ENCODE assay signal across 16 cellular contexts in genomic region chr1:16133007-16133961, GRCh38. TPM values are rescaled to one million over a fixed set of nuclear protein-coding genes. Genes with fewer than 3 reads are reported as not detected.
"Had no signal": no experiment of that assay in that cellular context is flagged by ENCODE, and none has a peak within 500 bp of the region (broad histone marks: within the 10 kb centered on the region; RNA-seq: fewer than 3 reads in every experiment).

No MANE protein-coding gene starts in this region.

- H3K27ac ChIP-seq: cardiac muscle cell, suprapubic skin, upper lobe of left lung had no signal

- H3K9me3 Mint-ChIP-seq: activated naive CD8-positive, alpha-beta T cell treated with anti-CD3 and anti-CD28 coated beads for 36 hours; dendritic cell treated with granulocyte-macrophage colony-stimulating factor and Interleukin-4, amounts not matched to agents 40 ng/mL and 50 ng/mL, for 4 days; natural killer cell treated with Interleukin-12 subunit alpha and Interleukin-12 subunit beta and Interleukin-15 and Interleukin-18, amount 100 ng/mL, for 72 hours had no signal

- H3K4me3 ChIP-seq: cardiac muscle cell, suprapubic skin, upper lobe of left lung had no signal

- H3K4me3 Mint-ChIP-seq: activated CD4-positive, alpha-beta T cell treated with anti-CD3 and anti-CD28 coated beads for 36 hours; activated naive CD8-positive, alpha-beta T cell treated with anti-CD3 and anti-CD28 coated beads for 36 hours; dendritic cell treated with granulocyte-macrophage colony-stimulating factor and Interleukin-4, amounts not matched to agents 40 ng/mL and 50 ng/mL, for 4 days; natural killer cell treated with Interleukin-12 subunit alpha and Interleukin-12 subunit beta and Interleukin-15 and Interleukin-18, amount 100 ng/mL, for 72 hours had no signal

- H3K36me3 Mint-ChIP-seq: activated naive CD8-positive, alpha-beta T cell treated with anti-CD3 and anti-CD28 coated beads for 36 hours; natural killer cell treated with Interleukin-12 subunit alpha and Interleukin-12 subunit beta and Interleukin-15 and Interleukin-18, amount 100 ng/mL, for 72 hours had no signal

- DNase-seq: activated CD4-positive, alpha-beta T cell treated with anti-CD3 and anti-CD28 coated beads for 36 hours; activated CD4-positive, alpha-beta T cell treated with anti-CD3 and anti-CD28 coated beads, Interleukin-2, amount 50 U/mL, for 48 hours; activated naive CD8-positive, alpha-beta T cell treated with anti-CD3 and anti-CD28 coated beads for 36 hours; activated T-cell treated with anti-CD3 and anti-CD28 coated beads for 4 hours; amniotic stem cell; effector memory CD4-positive, alpha-beta T cell; mesendoderm; occipital lobe; retina; stimulated activated naive CD4-positive, alpha-beta T cell treated with Interleukin-2 at 50 U/mL for 16 hours; T-helper 2 cell; upper lobe of left lung had no signal

- ATAC-seq: activated CD4-positive, alpha-beta T cell treated with anti-CD3 and anti-CD28 coated beads for 36 hours; natural killer cell treated with Interleukin-12 subunit alpha and Interleukin-12 subunit beta and Interleukin-15 and Interleukin-18, amount 100 ng/mL, for 72 hours had no signal

- H3K27me3 Mint-ChIP-seq: activated CD4-positive, alpha-beta T cell treated with anti-CD3 and anti-CD28 coated beads for 36 hours; activated naive CD8-positive, alpha-beta T cell treated with anti-CD3 and anti-CD28 coated beads for 36 hours had no signal

- H3K9me3 ChIP-seq: suprapubic skin, upper lobe of left lung had no signal

- H3K4me1 Mint-ChIP-seq: activated CD4-positive, alpha-beta T cell treated with anti-CD3 and anti-CD28 coated beads for 36 hours; activated naive CD8-positive, alpha-beta T cell treated with anti-CD3 and anti-CD28 coated beads for 36 hours had no signal

- H3K27me3 ChIP-seq: cardiac muscle cell, suprapubic skin, upper lobe of left lung had no signal

- H3K4me1 ChIP-seq: suprapubic skin had no signal

- H3K27ac Mint-ChIP-seq: activated CD4-positive, alpha-beta T cell treated with anti-CD3 and anti-CD28 coated beads for 36 hours; activated naive CD8-positive, alpha-beta T cell treated with anti-CD3 and anti-CD28 coated beads for 36 hours; dendritic cell treated with granulocyte-macrophage colony-stimulating factor and Interleukin-4, amounts not matched to agents 40 ng/mL and 50 ng/mL, for 4 days; natural killer cell treated with Interleukin-12 subunit alpha and Interleukin-12 subunit beta and Interleukin-15 and Interleukin-18, amount 100 ng/mL, for 72 hours had no signal

RNA-seq across cellular contexts. Expression of gene EPHA2, which starts 22.6 kb away (rescaled TPM):
- total RNA-seq: natural killer cell treated with Interleukin-12 subunit alpha and Interleukin-12 subunit beta and Interleukin-15 and Interleukin-18, amount 100 ng/mL, for 72 hours had no signal

RNA-seq across cellular contexts. Expression of gene FAM131C, which starts 59.8 kb away (rescaled TPM):
- total RNA-seq: natural killer cell treated with Interleukin-12 subunit alpha and Interleukin-12 subunit beta and Interleukin-15 and Interleukin-18, amount 100 ng/mL, for 72 hours had no signal
